Comparison of ENCODE assay signal across 18 cellular contexts in genomic region chr17:66411498-66411897, GRCh38.
"Had no signal": no experiment of that assay in that cellular context is flagged by ENCODE, and none has a peak within 500 bp of the region (broad histone marks: within the 10 kb centered on the region; RNA-seq: fewer than 3 reads in every experiment).

No MANE protein-coding gene starts in this region.

- H3K27me3 Mint-ChIP-seq: activated CD8-positive, alpha-beta T cell treated with anti-CD3 and anti-CD28 coated beads for 36 hours; activated naive CD8-positive, alpha-beta T cell; central memory CD8-positive, alpha-beta T cell; naive thymus-derived CD8-positive, alpha-beta T cell; progenitor cell of endocrine pancreas had no signal

- H3K27ac Mint-ChIP-seq: activated CD8-positive, alpha-beta T cell treated with anti-CD3 and anti-CD28 coated beads for 36 hours; activated naive CD8-positive, alpha-beta T cell had no signal

- H3K4me1 ChIP-seq: breast epithelium, tibial artery had no signal

- H3K36me3 ChIP-seq: breast epithelium, lower lobe of right lung, tibial artery had no signal

- H3K4me3 Mint-ChIP-seq: activated CD8-positive, alpha-beta T cell treated with anti-CD3 and anti-CD28 coated beads for 36 hours; activated naive CD8-positive, alpha-beta T cell; central memory CD8-positive, alpha-beta T cell; naive thymus-derived CD8-positive, alpha-beta T cell had no signal

- DNase-seq: activated CD4-positive, alpha-beta T cell treated with anti-CD3 and anti-CD28 coated beads for 48 hours; activated CD8-positive, alpha-beta T cell treated with anti-CD3 and anti-CD28 coated beads for 36 hours; activated T-cell treated with anti-CD3 and anti-CD28 coated beads, Interleukin-2, amount 50 U/mL, for 1 hour; effector memory CD4-positive, alpha-beta T cell; foreskin keratinocyte; lower lobe of right lung; naive thymus-derived CD8-positive, alpha-beta T cell; retina; stimulated activated CD4-positive, alpha-beta T cell treated with anti-CD3 and anti-CD28 coated beads, Interleukin-2, amount 100 ng/mL, for 48 hours; stimulated activated CD8-positive, alpha-beta memory T cell treated with anti-CD3 and anti-CD28 coated beads, Interleukin-4, amount 100 ng/mL, for 48 hours; stimulated activated naive CD4-positive, alpha-beta T cell treated with Interleukin-2 at 50 U/mL for 16 hours; T1000; tibial artery had no signal

- H3K9me3 Mint-ChIP-seq: central memory CD8-positive, alpha-beta T cell had no signal

- H3K27me3 ChIP-seq: breast epithelium, foreskin keratinocyte, tibial artery had no signal

- ATAC-seq: activated CD8-positive, alpha-beta T cell treated with anti-CD3 and anti-CD28 coated beads for 36 hours; foreskin keratinocyte; left lobe of liver; lower lobe of right lung; naive thymus-derived CD8-positive, alpha-beta T cell had no signal

- H3K4me3 ChIP-seq: breast epithelium, lower lobe of right lung, tibial artery had no signal

- H3K36me3 Mint-ChIP-seq: naive thymus-derived CD8-positive, alpha-beta T cell had no signal

- H3K27ac ChIP-seq: breast epithelium, foreskin keratinocyte, lower lobe of right lung, tibial artery had no signal

- H3K9me3 ChIP-seq: breast epithelium, lower lobe of right lung, tibial artery had no signal
